Comparison of ENCODE assay signal across 33 cellular contexts in genomic region chr10:19701427-19702052, GRCh38.
"Had no signal": no experiment of that assay in that cellular context is flagged by ENCODE, and none has a peak within 500 bp of the region (broad histone marks: within the 10 kb centered on the region; RNA-seq: fewer than 3 reads in every experiment).

No MANE protein-coding gene starts in this region.

- H3K27ac Mint-ChIP-seq: activated B cell treated with CpG ODN at 0.5 μM for 24 hours; activated CD8-positive, alpha-beta memory T cell treated with anti-CD3 and anti-CD28 coated beads, Interleukin-2, amount 10 ng/mL, durations not matched to agents 7 days and 5 days; activated CD8-positive, alpha-beta T cell treated with anti-CD3 and anti-CD28 coated beads, Interleukin-2, amount 10 ng/mL, durations not matched to agents 7 days and 5 days; activated naive CD4-positive, alpha-beta T cell treated with anti-CD3 and anti-CD28 coated beads for 36 hours; activated naive CD4-positive, alpha-beta T cell treated with anti-CD3 and anti-CD28 coated beads, Interleukin-2, amount 50 U/mL, for 24 hours; activated naive CD8-positive, alpha-beta T cell treated with anti-CD3 and anti-CD28 coated beads for 36 hours; activated naive CD8-positive, alpha-beta T cell treated with anti-CD3 and anti-CD28 coated beads, Interleukin-2, amount 50 U/mL, for 24 hours; activated T-helper 1 cell treated with anti-CD3 and anti-CD28 coated beads, Interleukin-12 subunit alpha, Interleukin-12 subunit beta, Interleukin-2, Interleukin-4 antibody, amounts not matched to agents 30 ng/mL and 10 ng/mL and 1 ng/mL, durations not matched to agents 14 hours and 24 hours and 36 hours; activated T-helper 2 cell treated with anti-CD3 and anti-CD28 coated beads, Interferon-gamma antibody, Interleukin-2, Interleukin-4, amounts not matched to agents 10 μg/mL and 5 μg/mL and 100 μg/mL, durations not matched to agents 14 hours and 24 hours and 36 hours; T-helper 17 cell; T-helper 2 cell treated with Interferon-gamma antibody and Interleukin-4, amounts not matched to agents 5 μg/mL and 100 μg/mL, for 36 hours had no signal

- DNase-seq: activated B cell treated with CpG ODN at 0.5 μM for 24 hours; activated CD4-positive, alpha-beta T cell treated with anti-CD3 and anti-CD28 coated beads for 48 hours; activated CD4-positive, alpha-beta T cell treated with anti-CD3 and anti-CD28 coated beads, Interleukin-2, amount 50 U/mL, for 1 hour; activated CD4-positive, alpha-beta T cell treated with anti-CD3 and anti-CD28 coated beads, Interleukin-2, amount 50 U/mL, for 48 hours; activated CD8-positive, alpha-beta memory T cell treated with anti-CD3 and anti-CD28 coated beads, Interleukin-2, amount 10 ng/mL, durations not matched to agents 7 days and 5 days; activated CD8-positive, alpha-beta memory T cell treated with anti-CD3 and anti-CD28 coated beads, Interleukin-2, amount 50 U/mL, for 4 hours; activated CD8-positive, alpha-beta T cell treated with anti-CD3 and anti-CD28 coated beads, Interleukin-2, amount 10 ng/mL, durations not matched to agents 7 days and 5 days; activated effector memory CD4-positive, alpha-beta T cell treated with anti-CD3 and anti-CD28 coated beads, Interleukin-2, amount 50 U/mL, for 16 hours; activated naive CD4-positive, alpha-beta T cell treated with anti-CD3 and anti-CD28 coated beads for 36 hours; activated naive CD8-positive, alpha-beta T cell treated with anti-CD3 and anti-CD28 coated beads for 36 hours; activated naive CD8-positive, alpha-beta T cell treated with anti-CD3 and anti-CD28 coated beads, Interleukin-2, amount 50 U/mL, for 24 hours; activated T-cell treated with anti-CD3 and anti-CD28 coated beads, Interleukin-2, amount 50 U/mL, for 1 hour; activated T-cell treated with anti-CD3 and anti-CD28 coated beads, Interleukin-2, amount 50 U/mL, for 48 hours; adrenal gland; amygdala; aorta; body of pancreas; caudate nucleus; colonic mucosa; effector CD8-positive, alpha-beta T cell; esophagus squamous epithelium; T-helper 1 cell; T-helper 17 cell; WERI-Rb-1 had no signal

- H3K4me1 ChIP-seq: adrenal gland, body of pancreas, colonic mucosa, esophagus squamous epithelium, gastroesophageal sphincter had no signal

- FAIRE-seq: endometrium, endothelial cell of umbilical vein had no signal

- H3K27ac ChIP-seq: adrenal gland, body of pancreas, colonic mucosa, epithelial cell of prostate, esophagus squamous epithelium, gastroesophageal sphincter, WERI-Rb-1 had no signal

- H3K36me3 Mint-ChIP-seq: activated CD8-positive, alpha-beta memory T cell treated with anti-CD3 and anti-CD28 coated beads, Interleukin-2, amount 10 ng/mL, durations not matched to agents 7 days and 5 days; activated naive CD4-positive, alpha-beta T cell treated with anti-CD3 and anti-CD28 coated beads, Interleukin-2, amount 50 U/mL, for 24 hours; activated naive CD8-positive, alpha-beta T cell treated with anti-CD3 and anti-CD28 coated beads for 36 hours had no signal

- H3K4me1 Mint-ChIP-seq: activated B cell treated with CpG ODN at 0.5 μM for 24 hours; activated CD8-positive, alpha-beta memory T cell treated with anti-CD3 and anti-CD28 coated beads, Interleukin-2, amount 10 ng/mL, durations not matched to agents 7 days and 5 days; activated naive CD4-positive, alpha-beta T cell treated with anti-CD3 and anti-CD28 coated beads, Interleukin-2, amount 50 U/mL, for 24 hours; activated naive CD8-positive, alpha-beta T cell treated with anti-CD3 and anti-CD28 coated beads for 36 hours; activated naive CD8-positive, alpha-beta T cell treated with anti-CD3 and anti-CD28 coated beads, Interleukin-2, amount 50 U/mL, for 24 hours; T-helper 17 cell had no signal

- H3K36me3 ChIP-seq: adrenal gland, colonic mucosa, esophagus squamous epithelium, gastroesophageal sphincter, WERI-Rb-1 had no signal

- H3K27me3 Mint-ChIP-seq: activated B cell treated with CpG ODN at 0.5 μM for 24 hours; activated CD8-positive, alpha-beta memory T cell treated with anti-CD3 and anti-CD28 coated beads, Interleukin-2, amount 10 ng/mL, durations not matched to agents 7 days and 5 days; activated naive CD4-positive, alpha-beta T cell treated with anti-CD3 and anti-CD28 coated beads, Interleukin-2, amount 50 U/mL, for 24 hours; activated naive CD8-positive, alpha-beta T cell treated with anti-CD3 and anti-CD28 coated beads for 36 hours; activated naive CD8-positive, alpha-beta T cell treated with anti-CD3 and anti-CD28 coated beads, Interleukin-2, amount 50 U/mL, for 24 hours; T-helper 17 cell had no signal

- H3K4me3 ChIP-seq: adrenal gland, body of pancreas, colonic mucosa, esophagus squamous epithelium, gastroesophageal sphincter had no signal

- H3K4me3 Mint-ChIP-seq: activated B cell treated with CpG ODN at 0.5 μM for 24 hours; activated CD8-positive, alpha-beta memory T cell treated with anti-CD3 and anti-CD28 coated beads, Interleukin-2, amount 10 ng/mL, durations not matched to agents 7 days and 5 days; activated CD8-positive, alpha-beta T cell treated with anti-CD3 and anti-CD28 coated beads, Interleukin-2, amount 10 ng/mL, durations not matched to agents 7 days and 5 days; activated naive CD4-positive, alpha-beta T cell treated with anti-CD3 and anti-CD28 coated beads for 36 hours; activated naive CD4-positive, alpha-beta T cell treated with anti-CD3 and anti-CD28 coated beads, Interleukin-2, amount 50 U/mL, for 24 hours; activated naive CD8-positive, alpha-beta T cell treated with anti-CD3 and anti-CD28 coated beads for 36 hours; activated naive CD8-positive, alpha-beta T cell treated with anti-CD3 and anti-CD28 coated beads, Interleukin-2, amount 50 U/mL, for 24 hours; activated T-helper 1 cell treated with anti-CD3 and anti-CD28 coated beads, Interleukin-12 subunit alpha, Interleukin-12 subunit beta, Interleukin-2, Interleukin-4 antibody, amounts not matched to agents 30 ng/mL and 10 ng/mL and 1 ng/mL, durations not matched to agents 14 hours and 24 hours and 36 hours; T-helper 17 cell; T-helper 2 cell treated with Interferon-gamma antibody and Interleukin-4, amounts not matched to agents 5 μg/mL and 100 μg/mL, for 36 hours had no signal

- H3K27me3 ChIP-seq: adrenal gland, body of pancreas, colonic mucosa, esophagus squamous epithelium, gastroesophageal sphincter had no signal

- ATAC-seq: activated CD4-positive, CD25-positive, alpha-beta regulatory T cell treated with anti-CD3 and anti-CD28 coated beads, Interleukin-2, amount 50 U/mL, for 24 hours; activated CD8-positive, alpha-beta memory T cell treated with anti-CD3 and anti-CD28 coated beads, Interleukin-2, amount 10 ng/mL, durations not matched to agents 7 days and 5 days; activated CD8-positive, alpha-beta T cell treated with anti-CD3 and anti-CD28 coated beads, Interleukin-2, amount 10 ng/mL, durations not matched to agents 7 days and 5 days; activated naive CD8-positive, alpha-beta T cell treated with anti-CD3 and anti-CD28 coated beads, Interleukin-2, amount 50 U/mL, for 24 hours; body of pancreas; gastroesophageal sphincter; T-helper 17 cell had no signal

- H3K9me3 ChIP-seq: adrenal gland, body of pancreas, colonic mucosa, esophagus squamous epithelium, gastroesophageal sphincter had no signal
